In genomic region chr9:135500525-135501260, GRCh38 we compare ENCODE assay signal across 1 cellular context.
TF ChIP-seq lines count a peak whose summit lies in the region.

Gene MRPS2, plus strand, starts transcription at chr9:135500682. Its CDS starts 29 bp downstream, at chr9:135500711.

TF ChIP-seq in IMR-90, 13 proteins besides CTCF, POLR2A, EP300 and RAD21 (continued from another document):
- TF ChIP-seq RFX5 (IDR thresholded peaks at IDR 0.05; ENCODE audit: low read depth, low read length), result no peak
- TF ChIP-seq BHLHE40 (IDR thresholded peaks at IDR 0.05; ENCODE audit: low read depth, low read length), result peak; percentile 89
- TF ChIP-seq MXI1 (IDR thresholded peaks at IDR 0.05; ENCODE audit: borderline replicate concordance, low read depth, low read length), result peak; percentile 82
- peak; percentile 96; the same call in 1 of the 2 replicates for TF ChIP-seq MAZ (IDR thresholded peaks at IDR 0.05; ENCODE audit: borderline replicate concordance, low read depth, low read length)
